10 cellular contexts compared by ENCODE assay signal in genomic region chr11:6693342-6694228, GRCh38. TPM values are rescaled to one million over a fixed set of nuclear protein-coding genes. Genes with fewer than 3 reads are reported as not detected.
DNase-seq lines count a peak whose midpoint lies in the region; ATAC-seq, FAIRE-seq and TF ChIP-seq lines count a peak whose summit lies in the region.
"Had no signal": no experiment of that assay in that cellular context is flagged by ENCODE, and none has a peak within 500 bp of the region (broad histone marks: within the 10 kb centered on the region; RNA-seq: fewer than 3 reads in every experiment).

No MANE protein-coding gene starts in this region.

- in situ Hi-C loops in HepG2 (cut with HindIII; ENCODE audit: extremely low pct_ligation_motif_present, low pct_unique_long_range_greater_than_20kb), result no loop called here

- H3K4me1 ChIP-seq in left lung, result peaks cover 3 to 33% of the 10 kb centered on the region in 2 donors
- peaks cover 13 to 25% (median 23%) of the 10 kb centered on the region in 4 donors for H3K4me1 ChIP-seq in upper lobe of left lung
- H3K4me1 ChIP-seq in small intestine (ENCODE audit: control insufficient read depth in 2 of 2, insufficient read depth in 1 of 2, low read depth in 1 of 2, low read length in 1 of 2), result no peaks in the 10 kb centered on the region
- H3K4me1 ChIP-seq in HepG2 (ENCODE audit: insufficient read depth, low read length), result peaks cover 13% of the 10 kb centered on the region; the same call in 1 of the 2 replicates
- H3K4me1 ChIP-seq: A549 had no signal

- peaks cover 6% of the 10 kb centered on the region for H3K36me3 Mint-ChIP-seq in activated CD8-positive, alpha-beta memory T cell treated with anti-CD3 and anti-CD28 coated beads, Interleukin-2, amount 10 ng/mL, durations not matched to agents 7 days and 5 days
- H3K36me3 Mint-ChIP-seq in activated naive CD4-positive, alpha-beta T cell treated with anti-CD3 and anti-CD28 coated beads, Interleukin-2, amount 50 U/mL, for 24 hours, result peaks cover 1% of the 10 kb centered on the region

- TF ChIP-seq EP300 in upper lobe of left lung (IDR thresholded peaks at IDR 0.05), result no peak
- no peak for TF ChIP-seq EP300 in HepG2 (IDR thresholded peaks at IDR 0.05; ENCODE audit: low read depth in 2 of 2, low read length in 2 of 2)
- TF ChIP-seq EP300 in HepG2 (CRISPR knock-in tag; IDR thresholded peaks at IDR 0.05; ENCODE audit: borderline replicate concordance), result no peak

- H3K4me2 ChIP-seq in HepG2 (ENCODE audit: low read depth, low read length), result no peak overlapping the region
- H3K4me2 ChIP-seq: A549 had no signal

- H4K20me1 ChIP-seq in HepG2 (ENCODE audit: insufficient read depth, low read length), result no peaks in the 10 kb centered on the region

- POLR2A ChIA-PET in HepG2 (lab: Yijun Ruan, JAX), result no interaction called here

- no peak overlapping the region for H3K4me3 Mint-ChIP-seq in activated CD8-positive, alpha-beta memory T cell treated with anti-CD3 and anti-CD28 coated beads, Interleukin-2, amount 10 ng/mL, durations not matched to agents 7 days and 5 days
- H3K4me3 Mint-ChIP-seq in activated naive CD4-positive, alpha-beta T cell treated with anti-CD3 and anti-CD28 coated beads, Interleukin-2, amount 50 U/mL, for 24 hours, result peak overlapping the region; percentile 54
- H3K4me3 Mint-ChIP-seq: IgD-negative memory B cell had no signal

- no peak for FAIRE-seq in small intestine (lab: Jason Lieb, UNC)
- FAIRE-seq in HepG2 (lab: Jason Lieb, UNC), result no peak
- FAIRE-seq: A549 had no signal

- no peak overlapping the region for H3K9ac ChIP-seq in HepG2 (ENCODE audit: insufficient read depth, low read depth, low read length)

- H3K27ac Mint-ChIP-seq in activated CD8-positive, alpha-beta memory T cell treated with anti-CD3 and anti-CD28 coated beads, Interleukin-2, amount 10 ng/mL, durations not matched to agents 7 days and 5 days, result no peak overlapping the region
- peak overlapping the region; percentile 37 for H3K27ac Mint-ChIP-seq in activated naive CD4-positive, alpha-beta T cell treated with anti-CD3 and anti-CD28 coated beads, Interleukin-2, amount 50 U/mL, for 24 hours
- H3K27ac Mint-ChIP-seq: IgD-negative memory B cell had no signal

- H3K4me3 ChIP-seq in left lung (no peak overlapping the region), upper lobe of left lung (no peak overlapping the region), small intestine (ENCODE audit: low read depth in 1 of 2, low read length in 2 of 2) (no peak overlapping the region), HepG2 (replicated peaks in 1 of 3; ENCODE audit: insufficient read depth in 1 of 3, low read depth in 2 of 3, low read length in 3 of 3) (no peak overlapping the region)
- H3K4me3 ChIP-seq: A549 had no signal

- CTCF ChIA-PET in activated CD8-positive, alpha-beta memory T cell treated with anti-CD3 and anti-CD28 coated beads, Interleukin-2, amount 10 ng/mL, durations not matched to agents 7 days and 5 days (lab: Charles Lee), result interaction anchor here (1.1 to 2.2 kb wide), 4 partner anchors 26 to 188 kb away, joined by 3 to 7 read pairs (median 4); no protein-coding TSS in a partner anchor
- CTCF ChIA-PET in HepG2 (lab: Yijun Ruan, JAX; ENCODE audit: low intra/inter-chr PET ratio, low total read pairs), result no interaction called here

- no peaks in the 10 kb centered on the region for H3K79me2 ChIP-seq in HepG2 (ENCODE audit: insufficient read depth, low read length)

- H3K27me3 ChIP-seq in left lung (no peaks in the 10 kb centered on the region), upper lobe of left lung (no peaks in the 10 kb centered on the region), small intestine (ENCODE audit: control insufficient read depth in 2 of 2, insufficient read depth in 2 of 2, low read length in 2 of 2) (no peaks in the 10 kb centered on the region), HepG2 (ENCODE audit: control insufficient read depth in 1 of 2, insufficient read depth in 2 of 2, low read length in 2 of 2) (peaks cover 0 to 9% of the 10 kb centered on the region in 2 experiments; a peak in 1 of 5 replicates)

- TF ChIP-seq RAD21 in HepG2 (CRISPR knock-in tag; IDR thresholded peaks at IDR 0.05), result no peak

- 92 to 100% methylated on average over 1 of the region's 1 CpG for WGBS in upper lobe of left lung, 2 donors
- 88 to 100% (median 90%) methylated on average over 1 of the region's 1 CpG for WGBS in small intestine, 3 donors
- WGBS in HepG2 (ENCODE audit: low lambda C conversion rate), result 0% methylated on average over 1 of the region's 1 CpG

- DNase-seq in activated CD8-positive, alpha-beta memory T cell treated with anti-CD3 and anti-CD28 coated beads, Interleukin-2, amount 10 ng/mL, durations not matched to agents 7 days and 5 days, result peak; percentile 61
- no peak for DNase-seq in activated CD8-positive, alpha-beta memory T cell treated with anti-CD3 and anti-CD28 coated beads for 24 hours
- DNase-seq in left lung (no peak), upper lobe of left lung (peak in 1 of 2 donors; percentile 45), small intestine (no peak), GM20000 (ENCODE audit: low spot score) (no peak), HepG2 (ENCODE audit: low spot score) (no peak)

- intact Hi-C loops in left lung (cut with DNase I) (no loop called here), HepG2 (cut with micrococcal nuclease; ENCODE audit: unreplicated experiment) (no loop called here)

- ATAC-seq in activated CD8-positive, alpha-beta memory T cell treated with anti-CD3 and anti-CD28 coated beads, Interleukin-2, amount 10 ng/mL, durations not matched to agents 7 days and 5 days, result peak; percentile 49
- ATAC-seq in left lung (peak; percentile 42), upper lobe of left lung (ENCODE audit: low FRiP score in 2 of 2) (peak in 1 of 2 donors; percentile 87), HepG2 (no peak)
- ATAC-seq: A549 had no signal

- no TSS peak for BruUV-seq in HepG2 (replicated peaks; lab: Mats Ljungman, UMichigan)

- peaks cover 24% of the 10 kb centered on the region for H3K4me1 Mint-ChIP-seq in activated CD8-positive, alpha-beta memory T cell treated with anti-CD3 and anti-CD28 coated beads, Interleukin-2, amount 10 ng/mL, durations not matched to agents 7 days and 5 days
- H3K4me1 Mint-ChIP-seq in activated naive CD4-positive, alpha-beta T cell treated with anti-CD3 and anti-CD28 coated beads, Interleukin-2, amount 50 U/mL, for 24 hours, result peaks cover 50% of the 10 kb centered on the region

- no peak for TF ChIP-seq POLR2A in upper lobe of left lung (IDR thresholded peaks at IDR 0.05)
- TF ChIP-seq POLR2A in HepG2 (IDR thresholded peaks at IDR 0.05; ENCODE audit: insufficient read depth in 1 of 2, low read depth in 2 of 2, low read length in 2 of 2), result no peak

- no peak overlapping the region for H2AFZ ChIP-seq in HepG2 (ENCODE audit: low read length)

- H3K27me3 Mint-ChIP-seq in activated CD8-positive, alpha-beta memory T cell treated with anti-CD3 and anti-CD28 coated beads, Interleukin-2, amount 10 ng/mL, durations not matched to agents 7 days and 5 days, result no peaks in the 10 kb centered on the region
- H3K27me3 Mint-ChIP-seq in activated naive CD4-positive, alpha-beta T cell treated with anti-CD3 and anti-CD28 coated beads, Interleukin-2, amount 50 U/mL, for 24 hours, result no peaks in the 10 kb centered on the region
- H3K27me3 Mint-ChIP-seq: IgD-negative memory B cell had no signal

- H3K9me3 ChIP-seq in left lung (no peaks in the 10 kb centered on the region), upper lobe of left lung (no peaks in the 10 kb centered on the region), small intestine (ENCODE audit: control insufficient read depth, low read depth) (no peaks in the 10 kb centered on the region), HepG2 (ENCODE audit: low read length) (no peaks in the 10 kb centered on the region)
- H3K9me3 ChIP-seq: A549 had no signal

- H3K36me3 ChIP-seq in left lung, result no peaks in the 10 kb centered on the region
- no peaks in the 10 kb centered on the region for H3K36me3 ChIP-seq in upper lobe of left lung
- no peaks in the 10 kb centered on the region for H3K36me3 ChIP-seq in small intestine (ENCODE audit: control insufficient read depth in 2 of 2, insufficient read depth in 2 of 2, low read length in 2 of 2)
- H3K36me3 ChIP-seq in HepG2 (replicated peaks in 1 of 2; ENCODE audit: control insufficient read depth in 1 of 2, insufficient read depth in 2 of 2, low read length in 2 of 2), result no peaks in the 10 kb centered on the region

- TF ChIP-seq CTCF in left lung (IDR thresholded peaks at IDR 0.05) (no peak), upper lobe of left lung (IDR thresholded peaks at IDR 0.05) (no peak), GM20000 (IDR thresholded peaks at IDR 0.05; ENCODE audit: extremely low read depth, missing control alignments) (no peak), HepG2 (CRISPR knock-in tag; IDR thresholded peaks at IDR 0.05) (no peak)

- H3K27ac ChIP-seq in left lung (peak overlapping the region in 1 of 2 donors; percentile 60), upper lobe of left lung (peak overlapping the region; percentile 25 to 71 (median 50)), small intestine (ENCODE audit: low read depth in 1 of 2, low read length in 1 of 2) (peak overlapping the region in 1 of 2 donors; percentile 44), HepG2 (ENCODE audit: extremely low read length, insufficient read depth, low read length) (no peak overlapping the region)
- H3K27ac ChIP-seq: A549 had no signal

- H3K9me3 Mint-ChIP-seq in activated CD8-positive, alpha-beta memory T cell treated with anti-CD3 and anti-CD28 coated beads, Interleukin-2, amount 10 ng/mL, durations not matched to agents 7 days and 5 days (ENCODE audit: low read depth), result no peaks in the 10 kb centered on the region
- no peaks in the 10 kb centered on the region for H3K9me3 Mint-ChIP-seq in activated naive CD4-positive, alpha-beta T cell treated with anti-CD3 and anti-CD28 coated beads, Interleukin-2, amount 50 U/mL, for 24 hours
- H3K9me3 Mint-ChIP-seq: IgD-negative memory B cell had no signal

RNA-seq across cellular contexts. Expression of gene MRPL17, which starts 10.4 kb away (rescaled TPM):
- 10 to 100 TPM; 69.4 to 81.0 TPM for total RNA-seq in activated CD8-positive, alpha-beta memory T cell treated with anti-CD3 and anti-CD28 coated beads, Interleukin-2, amount 10 ng/mL, durations not matched to agents 7 days and 5 days
- total RNA-seq in left lung (10 to 100 TPM; 47.6 to 51.6 TPM), upper lobe of left lung (10 to 100 TPM; 12.6 to 49.2 (median 22.8) TPM), HepG2 (2016; rRNA removed; fragmentation: Illumina TruSeq; extraction: Trizol) (90.0 and 97.9 TPM in 2 replicates)
- polyA plus RNA-seq in small intestine (10 to 100 TPM; 17.8 to 49.4 (median 19.0) TPM), HepG2 (2011; rRNA removed) (53.7 and 59.4 TPM in 2 replicates)
- total RNA-seq in HepG2 (2016; cell fraction: cytosol; rRNA removed; fragmentation: Illumina TruSeq; extraction: Trizol; ENCODE audit: low read depth), result 29.1 and 29.3 TPM in 2 replicates
- total RNA-seq in HepG2 (2016; cell fraction: insoluble cytoplasmic fraction; rRNA removed; fragmentation: Illumina TruSeq; extraction: Trizol), result 79.3 and 102 TPM in 2 replicates
- total RNA-seq in HepG2 (2016; cell fraction: membrane; rRNA removed; fragmentation: Illumina TruSeq; extraction: Trizol), result 33.0 and 35.7 TPM in 2 replicates
- 31.5 and 38.4 TPM in 2 replicates for total RNA-seq in HepG2 (2016; cell fraction: nucleus; rRNA removed; fragmentation: Illumina TruSeq; extraction: Trizol)
- polyA plus RNA-seq in HepG2 (2011; cell fraction: cytosol; rRNA removed), result 36.2 and 46.4 TPM in 2 replicates
- 17.6 and 20.3 TPM in 2 replicates for polyA plus RNA-seq in HepG2 (2011; cell fraction: nucleus; rRNA removed)
- polyA plus RNA-seq in HepG2 (2012), result 27.7 and 47.0 TPM in 2 replicates
- polyA plus RNA-seq in HepG2 (2016; cell fraction: cytosol; fragmentation: Illumina TruSeq; extraction: Trizol; ENCODE audit: low read depth), result 24.1 and 27.6 TPM in 2 replicates
- 114 and 118 TPM in 2 replicates for polyA plus RNA-seq in HepG2 (2016; cell fraction: insoluble cytoplasmic fraction; fragmentation: Illumina TruSeq; extraction: Trizol; ENCODE audit: low read depth)
- polyA plus RNA-seq in HepG2 (2016; cell fraction: membrane; fragmentation: Illumina TruSeq; extraction: Trizol; ENCODE audit: low read depth), result 26.3 and 30.4 TPM in 2 replicates
- 68.9 and 72.4 TPM in 2 replicates for polyA plus RNA-seq in HepG2 (2016; cell fraction: nucleus; fragmentation: Illumina TruSeq; extraction: Trizol; ENCODE audit: insufficient read depth, low read depth)
- polyA minus RNA-seq in HepG2 (2011; rRNA and poly(A)+ RNA removed; ENCODE audit: low replicate concordance), result 33.6 and 93.6 TPM in 2 replicates
- 22.0 and 32.7 TPM in 2 replicates for polyA minus RNA-seq in HepG2 (2011; cell fraction: cytosol; rRNA and poly(A)+ RNA removed)
- 27.2 and 31.0 TPM in 2 replicates for polyA minus RNA-seq in HepG2 (2011; cell fraction: nucleus; rRNA and poly(A)+ RNA removed)

RNA-seq across cellular contexts. Expression of gene DCHS1, which starts 38.0 kb away (rescaled TPM):
- under 1 TPM; 0.14 to 0.32 TPM for total RNA-seq in activated CD8-positive, alpha-beta memory T cell treated with anti-CD3 and anti-CD28 coated beads, Interleukin-2, amount 10 ng/mL, durations not matched to agents 7 days and 5 days
- total RNA-seq in left lung, result 10 to 100 TPM; 15.4 to 18.9 TPM
- total RNA-seq in upper lobe of left lung, result 10 to 100 TPM in 4 of 6 donors, 1 to 10 TPM in 2; 9.2 to 32.2 (median 12.8) TPM
- 1 to 10 TPM in 1 of 3 donors, under 1 TPM in 2; under 0.01 to 7.0 (median 0.27) TPM for polyA plus RNA-seq in small intestine
- total RNA-seq in HepG2 (2016; rRNA removed; fragmentation: Illumina TruSeq; extraction: Trizol), result under 0.01 TPM in 1 of 2 replicates, not detected in the other
- total RNA-seq in HepG2 (2016; cell fraction: cytosol; rRNA removed; fragmentation: Illumina TruSeq; extraction: Trizol; ENCODE audit: low read depth), result not detected in 2 replicates
- total RNA-seq in HepG2 (2016; cell fraction: insoluble cytoplasmic fraction; rRNA removed; fragmentation: Illumina TruSeq; extraction: Trizol), result not detected in 2 replicates
- total RNA-seq in HepG2 (2016; cell fraction: membrane; rRNA removed; fragmentation: Illumina TruSeq; extraction: Trizol), result not detected in 2 replicates
- total RNA-seq in HepG2 (2016; cell fraction: nucleus; rRNA removed; fragmentation: Illumina TruSeq; extraction: Trizol), result 0.06 TPM in 1 of 2 replicates, not detected in the other
- polyA plus RNA-seq in HepG2 (2011; rRNA removed), result 0.01 and 0.03 TPM in 2 replicates
- polyA plus RNA-seq in HepG2 (2011; cell fraction: cytosol; rRNA removed), result 0.01 TPM in 2 replicates
- polyA plus RNA-seq in HepG2 (2011; cell fraction: nucleus; rRNA removed), result 0.08 and 0.12 TPM in 2 replicates
- 0.03 and 0.09 TPM in 2 replicates for polyA plus RNA-seq in HepG2 (2012)
- not detected in 2 replicates for polyA plus RNA-seq in HepG2 (2016; cell fraction: cytosol; fragmentation: Illumina TruSeq; extraction: Trizol; ENCODE audit: low read depth)
- not detected in 2 replicates for polyA plus RNA-seq in HepG2 (2016; cell fraction: insoluble cytoplasmic fraction; fragmentation: Illumina TruSeq; extraction: Trizol; ENCODE audit: low read depth)
- polyA plus RNA-seq in HepG2 (2016; cell fraction: membrane; fragmentation: Illumina TruSeq; extraction: Trizol; ENCODE audit: low read depth), result not detected in 2 replicates
- polyA plus RNA-seq in HepG2 (2016; cell fraction: nucleus; fragmentation: Illumina TruSeq; extraction: Trizol; ENCODE audit: insufficient read depth, low read depth), result not detected in 2 replicates
- 0.07 and 0.16 TPM in 2 replicates for polyA minus RNA-seq in HepG2 (2011; rRNA and poly(A)+ RNA removed; ENCODE audit: low replicate concordance)
- polyA minus RNA-seq in HepG2 (2011; cell fraction: cytosol; rRNA and poly(A)+ RNA removed), result 0.10 TPM in 1 of 2 replicates, not detected in the other
- polyA minus RNA-seq in HepG2 (2011; cell fraction: nucleus; rRNA and poly(A)+ RNA removed), result 0.12 and 0.13 TPM in 2 replicates

Comparison
In these comparisons a context has a peak if more than half of its experiments do, and no peak if none do; other contexts are left out.
1. RNA of gene DCHS1, which starts 38.0 kb away (total RNA-seq): 15.4 to 18.9 TPM in left lung and 9.2 to 32.2 TPM in upper lobe of left lung; 0.14 to 0.32 TPM in activated CD8-positive, alpha-beta memory T cell treated with anti-CD3 and anti-CD28 coated beads, Interleukin-2, amount 10 ng/mL, durations not matched to agents 7 days and 5 days and under 0.01 to 0.06 TPM in HepG2; every median in the first group is over 4 times any median in the second.